ENCODE assay signal across 8 cellular contexts in the genomic region with DNA sequence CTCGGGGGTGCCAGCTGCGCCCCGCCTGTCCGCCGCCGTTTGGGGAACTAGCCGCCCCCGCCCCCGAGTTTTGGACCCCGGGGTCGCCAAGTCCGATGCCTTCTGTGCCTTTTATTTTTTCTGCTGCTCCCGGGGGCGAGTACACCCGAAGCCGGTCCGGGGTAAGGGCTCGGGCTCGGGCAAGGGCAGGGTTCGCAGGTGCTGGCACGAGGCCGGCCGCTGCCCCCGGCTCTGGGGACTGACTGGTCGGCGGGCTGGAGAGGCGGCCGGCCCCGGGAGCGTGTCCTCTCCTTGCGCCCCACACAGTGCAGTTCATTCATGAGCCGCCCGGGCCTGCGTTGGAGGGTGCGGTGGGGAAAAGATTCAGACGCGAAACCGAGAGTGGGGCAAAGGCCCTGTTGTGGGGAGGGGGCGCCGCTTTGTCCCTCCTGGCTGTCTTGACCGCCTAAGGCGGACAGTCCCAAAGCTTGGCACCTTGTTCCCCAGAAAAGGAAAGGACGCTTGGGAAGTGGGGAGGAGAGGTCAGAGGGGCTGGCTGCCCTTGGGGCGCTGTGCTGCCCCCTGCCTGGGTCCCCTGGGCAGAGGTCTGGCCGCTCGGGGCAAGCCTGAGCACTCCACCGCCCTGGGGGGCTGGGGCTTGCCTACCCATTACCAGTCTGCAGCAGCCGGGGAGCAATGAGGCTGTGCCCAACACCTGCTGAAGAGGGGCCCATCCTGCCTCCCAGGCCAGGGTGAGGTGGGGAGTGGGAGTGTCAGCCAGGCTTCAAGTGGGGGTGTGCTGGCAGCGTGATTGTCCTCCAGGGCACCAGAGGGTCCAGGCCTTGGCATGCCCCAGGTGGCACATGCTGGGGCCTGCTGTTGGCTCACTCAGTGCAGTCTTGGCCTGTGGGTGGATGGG. TPM values are rescaled to one million over a fixed set of nuclear protein-coding genes. Genes with fewer than 3 reads are reported as not detected.
DNase-seq lines count a peak whose midpoint lies in the region; ATAC-seq and TF ChIP-seq lines count a peak whose summit lies in the region.

No MANE protein-coding gene starts in this region.

- peaks cover 0 to 2% (median 0%) of the 10 kb centered on the region in 8 donors for H3K9me3 Mint-ChIP-seq in CD4-positive, alpha-beta memory T cell
- no peaks in the 10 kb centered on the region for H3K9me3 Mint-ChIP-seq in dendritic cell treated with granulocyte-macrophage colony-stimulating factor and Interleukin-4, amounts not matched to agents 40 ng/mL and 50 ng/mL, for 4 days
- H3K9me3 Mint-ChIP-seq in stimulated activated naive CD8-positive, alpha-beta T cell treated with anti-CD3 and anti-CD28 coated beads, Interleukin-15, Interleukin-2, amounts not matched to agents 100 ng/mL and 50 ng/mL, for 24 hours, result no peaks in the 10 kb centered on the region

- H3K27me3 ChIP-seq in CD4-positive, alpha-beta memory T cell (ENCODE audit: insufficient read depth, low read length), result no peaks in the 10 kb centered on the region
- H3K27me3 ChIP-seq in liver (ENCODE audit: control insufficient read depth in 4 of 4, insufficient read depth in 4 of 4, low read length in 3 of 4), result no peaks in the 10 kb centered on the region

- peaks cover 0 to 6% of the 10 kb centered on the region in 2 donors for H3K36me3 Mint-ChIP-seq in CD4-positive, alpha-beta memory T cell
- peaks cover 43% of the 10 kb centered on the region for H3K36me3 Mint-ChIP-seq in dendritic cell treated with granulocyte-macrophage colony-stimulating factor and Interleukin-4, amounts not matched to agents 40 ng/mL and 50 ng/mL, for 4 days (ENCODE audit: low read depth)
- H3K36me3 Mint-ChIP-seq in stimulated activated naive CD8-positive, alpha-beta T cell treated with anti-CD3 and anti-CD28 coated beads, Interleukin-15, Interleukin-2, amounts not matched to agents 100 ng/mL and 50 ng/mL, for 24 hours (ENCODE audit: low read depth), result peaks cover 16% of the 10 kb centered on the region

- ATAC-seq in GM21619 (IDR thresholded peaks at IDR 0.05; ENCODE audit: unreplicated experiment) (peak; percentile 10), HG03520 (IDR thresholded peaks at IDR 0.05; ENCODE audit: unreplicated experiment) (no peak)

- peak overlapping the region in 1 of 2 donors; percentile 48 for H3K9ac ChIP-seq in liver (ENCODE audit: low read depth in 1 of 2, low read length in 2 of 2)

- POLR2A ChIA-PET in CD4-positive, alpha-beta memory T cell (lab: Charles Lee; ENCODE audit: partially characterized antibody), result interaction anchor here (1.3 to 2.6 kb wide), 2 partner anchors 15 to 119 kb away, joined by 3 to 12 read pairs; a partner anchor contains a TSS

- peak in 2 of 5 donors; percentile 14 to 21 for DNase-seq in CD4-positive, alpha-beta memory T cell
- DNase-seq in SK-N-DZ (ENCODE audit: low spot score) (peak; percentile 29), GDM1 (lab: John Stamatoyannopoulos, UW) (no peak)

- H3K4me3 ChIP-seq in CD4-positive, alpha-beta memory T cell (ENCODE audit: low read length in 2 of 2), result peak overlapping the region in 1 of 2 donors; percentile 72
- H3K4me3 ChIP-seq in liver (ENCODE audit: low read depth in 1 of 3, low read length in 3 of 3), result peak overlapping the region; percentile 63 to 95 (median 72)

- H3K36me3 ChIP-seq in CD4-positive, alpha-beta memory T cell (ENCODE audit: insufficient read depth, low read length), result no peaks in the 10 kb centered on the region
- H3K36me3 ChIP-seq in liver (ENCODE audit: control insufficient read depth in 4 of 4, insufficient read depth in 3 of 4, low read depth in 1 of 4, low read length in 3 of 4), result no peaks in the 10 kb centered on the region

- H3K9me3 ChIP-seq in CD4-positive, alpha-beta memory T cell (ENCODE audit: control insufficient read depth in 1 of 2, low read length in 2 of 2), result no peaks in the 10 kb centered on the region
- H3K9me3 ChIP-seq in liver (ENCODE audit: control insufficient read depth in 4 of 4, low read length in 3 of 4), result no peaks in the 10 kb centered on the region

- no peak for TF ChIP-seq RAD21 in liver (IDR thresholded peaks at IDR 0.05)

- H3K27ac Mint-ChIP-seq in CD4-positive, alpha-beta memory T cell, result peak overlapping the region in 6 of 7 donors; percentile 47 to 94 (median 74)
- H3K27ac Mint-ChIP-seq in dendritic cell treated with granulocyte-macrophage colony-stimulating factor and Interleukin-4, amounts not matched to agents 40 ng/mL and 50 ng/mL, for 4 days, result peak overlapping the region; percentile 90
- H3K27ac Mint-ChIP-seq in stimulated activated naive CD8-positive, alpha-beta T cell treated with anti-CD3 and anti-CD28 coated beads, Interleukin-15, Interleukin-2, amounts not matched to agents 100 ng/mL and 50 ng/mL, for 24 hours, result no peak overlapping the region

- TF ChIP-seq CTCF in liver (IDR thresholded peaks at IDR 0.05; ENCODE audit: low read depth, low read length, missing input control), result no peak

- 7% methylated on average over 49 of the region's 49 CpGs for WGBS in liver

- peaks cover 48% of the 10 kb centered on the region for H3K4me1 ChIP-seq in CD4-positive, alpha-beta memory T cell (ENCODE audit: insufficient read depth, low read length)
- H3K4me1 ChIP-seq in liver (ENCODE audit: control insufficient read depth in 4 of 4, insufficient read depth in 4 of 4, low read length in 3 of 4), result peaks cover 12 to 48% (median 34%) of the 10 kb centered on the region in 4 donors

- peaks cover 38 to 72% (median 54%) of the 10 kb centered on the region in 4 donors for H3K4me1 Mint-ChIP-seq in CD4-positive, alpha-beta memory T cell
- H3K4me1 Mint-ChIP-seq in dendritic cell treated with granulocyte-macrophage colony-stimulating factor and Interleukin-4, amounts not matched to agents 40 ng/mL and 50 ng/mL, for 4 days (ENCODE audit: low read depth), result peaks cover 40% of the 10 kb centered on the region
- H3K4me1 Mint-ChIP-seq in stimulated activated naive CD8-positive, alpha-beta T cell treated with anti-CD3 and anti-CD28 coated beads, Interleukin-15, Interleukin-2, amounts not matched to agents 100 ng/mL and 50 ng/mL, for 24 hours (ENCODE audit: low read depth), result peaks cover 48% of the 10 kb centered on the region

- intact Hi-C loops in CD4-positive, alpha-beta memory T cell (cut with micrococcal nuclease), result no loop called here
- intact Hi-C loops in dendritic cell treated with granulocyte-macrophage colony-stimulating factor and Interleukin-4, amounts not matched to agents 40 ng/mL and 50 ng/mL, for 4 days (cut with micrococcal nuclease), result no loop called here

- H3K4me3 Mint-ChIP-seq in CD4-positive, alpha-beta memory T cell, result peak overlapping the region; percentile 76 to 96 (median 78)
- H3K4me3 Mint-ChIP-seq in dendritic cell treated with granulocyte-macrophage colony-stimulating factor and Interleukin-4, amounts not matched to agents 40 ng/mL and 50 ng/mL, for 4 days, result peak overlapping the region; percentile 92
- H3K4me3 Mint-ChIP-seq in stimulated activated naive CD8-positive, alpha-beta T cell treated with anti-CD3 and anti-CD28 coated beads, Interleukin-15, Interleukin-2, amounts not matched to agents 100 ng/mL and 50 ng/mL, for 24 hours, result peak overlapping the region; percentile 75

- H3K27ac ChIP-seq in CD4-positive, alpha-beta memory T cell (ENCODE audit: low read depth, low read length), result peak overlapping the region; percentile 60
- peak overlapping the region; percentile 40 to 59 for H3K27ac ChIP-seq in liver (ENCODE audit: low read depth in 1 of 2, low read length in 2 of 2)

- CTCF ChIA-PET in CD4-positive, alpha-beta memory T cell (lab: Charles Lee; ENCODE audit: partially characterized antibody), result interaction anchor here (0.7 to 2.5 kb wide), 3 partner anchors 30 to 515 kb away, joined by 3 to 8 read pairs (median 3); no protein-coding TSS in a partner anchor

- H3K27me3 Mint-ChIP-seq in CD4-positive, alpha-beta memory T cell, result no peaks in the 10 kb centered on the region
- H3K27me3 Mint-ChIP-seq in dendritic cell treated with granulocyte-macrophage colony-stimulating factor and Interleukin-4, amounts not matched to agents 40 ng/mL and 50 ng/mL, for 4 days, result peaks cover 3% of the 10 kb centered on the region
- H3K27me3 Mint-ChIP-seq in stimulated activated naive CD8-positive, alpha-beta T cell treated with anti-CD3 and anti-CD28 coated beads, Interleukin-15, Interleukin-2, amounts not matched to agents 100 ng/mL and 50 ng/mL, for 24 hours, result no peaks in the 10 kb centered on the region

TF ChIP-seq in liver, 16 proteins besides CTCF, POLR2A, EP300 and RAD21 (continues in another document):
- TF ChIP-seq, protein P1, sequence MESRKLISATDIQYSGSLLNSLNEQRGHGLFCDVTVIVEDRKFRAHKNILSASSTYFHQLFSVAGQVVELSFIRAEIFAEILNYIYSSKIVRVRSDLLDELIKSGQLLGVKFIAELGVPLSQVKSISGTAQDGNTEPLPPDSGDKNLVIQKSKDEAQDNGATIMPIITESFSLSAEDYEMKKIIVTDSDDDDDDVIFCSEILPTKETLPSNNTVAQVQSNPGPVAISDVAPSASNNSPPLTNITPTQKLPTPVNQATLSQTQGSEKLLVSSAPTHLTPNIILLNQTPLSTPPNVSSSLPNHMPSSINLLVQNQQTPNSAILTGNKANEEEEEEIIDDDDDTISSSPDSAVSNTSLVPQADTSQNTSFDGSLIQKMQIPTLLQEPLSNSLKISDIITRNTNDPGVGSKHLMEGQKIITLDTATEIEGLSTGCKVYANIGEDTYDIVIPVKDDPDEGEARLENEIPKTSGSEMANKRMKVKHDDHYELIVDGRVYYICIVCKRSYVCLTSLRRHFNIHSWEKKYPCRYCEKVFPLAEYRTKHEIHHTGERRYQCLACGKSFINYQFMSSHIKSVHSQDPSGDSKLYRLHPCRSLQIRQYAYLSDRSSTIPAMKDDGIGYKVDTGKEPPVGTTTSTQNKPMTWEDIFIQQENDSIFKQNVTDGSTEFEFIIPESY (IDR thresholded peaks at IDR 0.05), result no peak
- no peak for TF ChIP-seq GABPA (IDR thresholded peaks at IDR 0.05 in 1 of 2, conservative IDR thresholded peaks at IDR 0.05 in 1 of 2)

RNA-seq across cellular contexts. Expression of a gene that starts 0.9 kb away (rescaled TPM):
- 10 to 100 TPM; 20.7 to 24.1 TPM for total RNA-seq in CD4-positive, alpha-beta memory T cell
- polyA plus RNA-seq in CD4-positive, alpha-beta memory T cell, result 1 to 10 TPM in 1 of 2 donors, under 1 TPM in 1; 0.91 to 2.3 TPM
- 19.2 and 19.9 TPM in 2 replicates for polyA plus RNA-seq in SK-N-DZ (2014; cell fraction: cytosol; rRNA removed)
- polyA plus RNA-seq in SK-N-DZ (2014; cell fraction: nucleus; rRNA removed), result 29.5 and 38.4 TPM in 2 replicates
- total RNA-seq in liver, result 10 to 100 TPM; 53.8 to 64.9 TPM
- polyA plus RNA-seq in liver, result 10 to 100 TPM in 1 of 2 donors, 1 to 10 TPM in 1; 9.6 to 21.4 TPM

RNA-seq across cellular contexts. Expression of a gene that starts 1.0 kb away (rescaled TPM):
- total RNA-seq in CD4-positive, alpha-beta memory T cell, result 10 to 100 TPM; 21.7 to 23.9 TPM
- 100 to 1,000 TPM; 103 to 123 TPM for polyA plus RNA-seq in CD4-positive, alpha-beta memory T cell
- polyA plus RNA-seq in SK-N-DZ (2014; cell fraction: cytosol; rRNA removed), result 148 and 163 TPM in 2 replicates
- 62.7 and 112 TPM in 2 replicates for polyA plus RNA-seq in SK-N-DZ (2014; cell fraction: nucleus; rRNA removed)
- total RNA-seq in liver, result 10 to 100 TPM; 34.6 to 36.9 TPM
- 100 to 1,000 TPM in 1 of 2 donors, 10 to 100 TPM in 1; 44.9 to 118 TPM for polyA plus RNA-seq in liver

RNA-seq across cellular contexts. Expression of a gene that starts 30.4 kb away (rescaled TPM):
- total RNA-seq in CD4-positive, alpha-beta memory T cell, result not detected
- polyA plus RNA-seq in CD4-positive, alpha-beta memory T cell, result not detected
- polyA plus RNA-seq in SK-N-DZ (2014; cell fraction: cytosol; rRNA removed), result 0.06 TPM in 1 of 2 replicates, not detected in the other
- polyA plus RNA-seq in SK-N-DZ (2014; cell fraction: nucleus; rRNA removed), result 0.80 and 2.1 TPM in 2 replicates
- under 1 TPM; 0.08 to 0.19 TPM for total RNA-seq in liver
- under 1 TPM in 1 of 2 donors, not detected in 1; 0.09 TPM for polyA plus RNA-seq in liver
